In genomic region chr10:7185367-7185690, GRCh38 we compare ENCODE assay signal across 13 cellular contexts.
DNase-seq lines count a peak whose midpoint lies in the region; ATAC-seq and TF ChIP-seq lines count a peak whose summit lies in the region.
"Had no signal": no experiment of that assay in that cellular context is flagged by ENCODE, and none has a peak within 500 bp of the region (broad histone marks: within the 10 kb centered on the region; RNA-seq: fewer than 3 reads in every experiment).

No MANE protein-coding gene starts in this region.

- peaks cover 5 to 6% (median 5%) of the 10 kb centered on the region in 3 donors for H3K9me3 Mint-ChIP-seq in IgD-negative memory B cell
- H3K9me3 Mint-ChIP-seq in activated T-helper 17 cell treated with anti-CD3 and anti-CD28 coated beads, Interleukin-2, amount 50 U/mL, for 72 hours, result peaks cover 8% of the 10 kb centered on the region

- H3K4me1 ChIP-seq in neutrophil (ENCODE audit: control insufficient read depth in 1 of 2, insufficient read depth in 1 of 2, low read depth in 1 of 2, low read length in 1 of 2), result peaks cover 62 to 67% of the 10 kb centered on the region in 2 experiments

- no peak for DNase-seq in activated CD4-positive, CD25-positive, alpha-beta regulatory T cell (lab: John Stamatoyannopoulos, UW)
- DNase-seq in caudate nucleus (lab: John Stamatoyannopoulos, UW), result no peak
- no peak for DNase-seq in HuH-7 (ENCODE audit: low spot score)
- DNase-seq in NCI-H1436 treated with DMSO at 0.1 percent for 48 hours (lab: John Stamatoyannopoulos, UW), result no peak

- TF ChIP-seq CTCF in neutrophil (IDR thresholded peaks at IDR 0.05), result no peak

- no peaks in the 10 kb centered on the region for H3K36me3 Mint-ChIP-seq in IgD-negative memory B cell
- H3K36me3 Mint-ChIP-seq in activated T-helper 17 cell treated with anti-CD3 and anti-CD28 coated beads, Interleukin-2, amount 50 U/mL, for 72 hours (ENCODE audit: low read depth), result peaks cover 70% of the 10 kb centered on the region

- no peaks in the 10 kb centered on the region for H3K27me3 Mint-ChIP-seq in IgD-negative memory B cell
- H3K27me3 Mint-ChIP-seq in activated T-helper 17 cell treated with anti-CD3 and anti-CD28 coated beads, Interleukin-2, amount 50 U/mL, for 72 hours, result no peaks in the 10 kb centered on the region

- peak overlapping the region in 2 of 3 donors; percentile 55 to 91 for H3K27ac Mint-ChIP-seq in IgD-negative memory B cell
- peak overlapping the region; percentile 75 for H3K27ac Mint-ChIP-seq in activated T-helper 17 cell treated with anti-CD3 and anti-CD28 coated beads, Interleukin-2, amount 50 U/mL, for 72 hours

- peak; percentile 30 to 62 for ATAC-seq in activated CD4-positive, CD25-positive, alpha-beta regulatory T cell treated with anti-CD3 and anti-CD28 coated beads, Interleukin-2, amount 50 U/mL, for 24 hours
- ATAC-seq in activated T-helper 17 cell treated with anti-CD3 and anti-CD28 coated beads, Interleukin-2, amount 50 U/mL, for 72 hours (replicated peaks), result peak; percentile 70
- ATAC-seq: Panc1 had no signal

- H3K4me3 Mint-ChIP-seq in IgD-negative memory B cell, result peak overlapping the region in 2 of 4 donors; percentile 69 to 81
- H3K4me3 Mint-ChIP-seq in activated T-helper 17 cell treated with anti-CD3 and anti-CD28 coated beads, Interleukin-2, amount 50 U/mL, for 72 hours, result peak overlapping the region; percentile 53

- peaks cover 16 to 33% (median 22%) of the 10 kb centered on the region in 3 donors for H3K4me1 Mint-ChIP-seq in IgD-negative memory B cell
- H3K4me1 Mint-ChIP-seq in activated T-helper 17 cell treated with anti-CD3 and anti-CD28 coated beads, Interleukin-2, amount 50 U/mL, for 72 hours, result peaks cover 28% of the 10 kb centered on the region

- H3K9me3 ChIP-seq in neutrophil, result no peaks in the 10 kb centered on the region
- H3K9me3 ChIP-seq: tibial nerve had no signal

- H3K36me3 ChIP-seq in neutrophil, result no peaks in the 10 kb centered on the region
- H3K36me3 ChIP-seq: cardiac muscle cell had no signal

- no peaks in the 10 kb centered on the region for H3K27me3 ChIP-seq in neutrophil
- H3K27me3 ChIP-seq: cardiac muscle cell, hepatocyte, tibial nerve had no signal

- H3K4me3 ChIP-seq in neutrophil (ENCODE audit: low read depth in 1 of 2, low read length in 1 of 2), result peak overlapping the region; percentile 43 to 60
- H3K4me3 ChIP-seq: cardiac muscle cell, hepatocyte, smooth muscle cell, tibial nerve had no signal

- peak overlapping the region; percentile 99 for H3K27ac ChIP-seq in neutrophil
- no peak overlapping the region for H3K27ac ChIP-seq in caudate nucleus (ENCODE audit: low read depth, low read length)
- H3K27ac ChIP-seq: cardiac muscle cell, hepatocyte had no signal
